Comparison of ENCODE assay signal across 1 cellular context in the genomic region with DNA sequence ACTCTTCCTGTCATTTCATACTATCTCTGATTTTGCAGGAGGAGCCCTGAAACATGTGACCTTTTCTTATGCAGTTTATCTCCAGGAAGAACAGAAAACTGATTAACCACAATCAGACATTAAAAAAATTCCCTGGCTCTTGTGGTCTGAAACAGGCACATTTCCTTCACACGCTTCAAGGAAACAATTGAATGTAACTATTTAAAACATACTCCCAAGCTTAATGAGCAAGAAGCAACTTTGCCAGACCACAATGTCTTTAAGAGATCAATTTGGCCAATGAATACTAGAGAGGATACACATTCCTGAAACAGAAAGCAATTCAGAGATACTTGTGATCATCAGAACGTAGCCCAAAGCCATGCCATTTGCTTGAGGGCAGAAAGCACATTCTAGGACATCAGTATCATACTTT.
TF ChIP-seq lines count a peak whose summit lies in the region.

No MANE protein-coding gene starts in this region.

TF ChIP-seq in GM23338, 12 proteins besides CTCF, POLR2A, EP300 and RAD21 (continued from another document):
- TF ChIP-seq, protein P1, sequence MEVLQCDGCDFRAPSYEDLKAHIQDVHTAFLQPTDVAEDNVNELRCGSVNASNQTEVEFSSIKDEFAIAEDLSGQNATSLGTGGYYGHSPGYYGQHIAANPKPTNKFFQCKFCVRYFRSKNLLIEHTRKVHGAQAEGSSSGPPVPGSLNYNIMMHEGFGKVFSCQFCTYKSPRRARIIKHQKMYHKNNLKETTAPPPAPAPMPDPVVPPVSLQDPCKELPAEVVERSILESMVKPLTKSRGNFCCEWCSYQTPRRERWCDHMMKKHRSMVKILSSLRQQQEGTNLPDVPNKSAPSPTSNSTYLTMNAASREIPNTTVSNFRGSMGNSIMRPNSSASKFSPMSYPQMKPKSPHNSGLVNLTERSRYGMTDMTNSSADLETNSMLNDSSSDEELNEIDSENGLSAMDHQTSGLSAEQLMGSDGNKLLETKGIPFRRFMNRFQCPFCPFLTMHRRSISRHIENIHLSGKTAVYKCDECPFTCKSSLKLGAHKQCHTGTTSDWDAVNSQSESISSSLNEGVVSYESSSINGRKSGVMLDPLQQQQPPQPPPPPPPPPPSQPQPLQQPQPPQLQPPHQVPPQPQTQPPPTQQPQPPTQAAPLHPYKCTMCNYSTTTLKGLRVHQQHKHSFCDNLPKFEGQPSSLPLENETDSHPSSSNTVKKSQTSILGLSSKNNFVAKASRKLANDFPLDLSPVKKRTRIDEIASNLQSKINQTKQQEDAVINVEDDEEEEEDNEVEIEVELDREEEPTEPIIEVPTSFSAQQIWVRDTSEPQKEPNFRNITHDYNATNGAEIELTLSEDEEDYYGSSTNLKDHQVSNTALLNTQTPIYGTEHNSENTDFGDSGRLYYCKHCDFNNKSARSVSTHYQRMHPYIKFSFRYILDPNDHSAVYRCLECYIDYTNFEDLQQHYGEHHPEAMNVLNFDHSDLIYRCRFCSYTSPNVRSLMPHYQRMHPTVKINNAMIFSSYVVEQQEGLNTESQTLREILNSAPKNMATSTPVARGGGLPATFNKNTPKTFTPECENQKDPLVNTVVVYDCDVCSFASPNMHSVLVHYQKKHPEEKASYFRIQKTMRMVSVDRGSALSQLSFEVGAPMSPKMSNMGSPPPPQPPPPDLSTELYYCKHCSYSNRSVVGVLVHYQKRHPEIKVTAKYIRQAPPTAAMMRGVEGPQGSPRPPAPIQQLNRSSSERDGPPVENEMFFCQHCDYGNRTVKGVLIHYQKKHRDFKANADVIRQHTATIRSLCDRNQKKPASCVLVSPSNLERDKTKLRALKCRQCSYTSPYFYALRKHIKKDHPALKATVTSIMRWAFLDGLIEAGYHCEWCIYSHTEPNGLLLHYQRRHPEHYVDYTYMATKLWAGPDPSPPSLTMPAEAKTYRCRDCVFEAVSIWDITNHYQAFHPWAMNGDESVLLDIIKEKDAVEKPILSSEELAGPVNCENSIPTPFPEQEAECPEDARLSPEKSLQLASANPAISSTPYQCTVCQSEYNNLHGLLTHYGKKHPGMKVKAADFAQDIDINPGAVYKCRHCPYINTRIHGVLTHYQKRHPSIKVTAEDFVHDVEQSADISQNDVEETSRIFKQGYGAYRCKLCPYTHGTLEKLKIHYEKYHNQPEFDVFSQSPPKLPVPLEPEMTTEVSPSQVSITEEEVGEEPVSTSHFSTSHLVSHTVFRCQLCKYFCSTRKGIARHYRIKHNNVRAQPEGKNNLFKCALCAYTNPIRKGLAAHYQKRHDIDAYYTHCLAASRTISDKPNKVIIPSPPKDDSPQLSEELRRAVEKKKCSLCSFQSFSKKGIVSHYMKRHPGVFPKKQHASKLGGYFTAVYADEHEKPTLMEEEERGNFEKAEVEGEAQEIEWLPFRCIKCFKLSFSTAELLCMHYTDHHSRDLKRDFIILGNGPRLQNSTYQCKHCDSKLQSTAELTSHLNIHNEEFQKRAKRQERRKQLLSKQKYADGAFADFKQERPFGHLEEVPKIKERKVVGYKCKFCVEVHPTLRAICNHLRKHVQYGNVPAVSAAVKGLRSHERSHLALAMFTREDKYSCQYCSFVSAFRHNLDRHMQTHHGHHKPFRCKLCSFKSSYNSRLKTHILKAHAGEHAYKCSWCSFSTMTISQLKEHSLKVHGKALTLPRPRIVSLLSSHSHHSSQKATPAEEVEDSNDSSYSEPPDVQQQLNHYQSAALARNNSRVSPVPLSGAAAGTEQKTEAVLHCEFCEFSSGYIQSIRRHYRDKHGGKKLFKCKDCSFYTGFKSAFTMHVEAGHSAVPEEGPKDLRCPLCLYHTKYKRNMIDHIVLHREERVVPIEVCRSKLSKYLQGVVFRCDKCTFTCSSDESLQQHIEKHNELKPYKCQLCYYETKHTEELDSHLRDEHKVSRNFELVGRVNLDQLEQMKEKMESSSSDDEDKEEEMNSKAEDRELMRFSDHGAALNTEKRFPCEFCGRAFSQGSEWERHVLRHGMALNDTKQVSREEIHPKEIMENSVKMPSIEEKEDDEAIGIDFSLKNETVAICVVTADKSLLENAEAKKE (CRISPR knock-in tag; IDR thresholded peaks at IDR 0.05) = no peak
- no peak for TF ChIP-seq ZNF331 (CRISPR knock-in tag; IDR thresholded peaks at IDR 0.05; ENCODE audit: low read depth)
- no peak for TF ChIP-seq CREB1 (CRISPR knock-in tag; IDR thresholded peaks at IDR 0.05; ENCODE audit: low read depth)
- TF ChIP-seq, protein P2, sequence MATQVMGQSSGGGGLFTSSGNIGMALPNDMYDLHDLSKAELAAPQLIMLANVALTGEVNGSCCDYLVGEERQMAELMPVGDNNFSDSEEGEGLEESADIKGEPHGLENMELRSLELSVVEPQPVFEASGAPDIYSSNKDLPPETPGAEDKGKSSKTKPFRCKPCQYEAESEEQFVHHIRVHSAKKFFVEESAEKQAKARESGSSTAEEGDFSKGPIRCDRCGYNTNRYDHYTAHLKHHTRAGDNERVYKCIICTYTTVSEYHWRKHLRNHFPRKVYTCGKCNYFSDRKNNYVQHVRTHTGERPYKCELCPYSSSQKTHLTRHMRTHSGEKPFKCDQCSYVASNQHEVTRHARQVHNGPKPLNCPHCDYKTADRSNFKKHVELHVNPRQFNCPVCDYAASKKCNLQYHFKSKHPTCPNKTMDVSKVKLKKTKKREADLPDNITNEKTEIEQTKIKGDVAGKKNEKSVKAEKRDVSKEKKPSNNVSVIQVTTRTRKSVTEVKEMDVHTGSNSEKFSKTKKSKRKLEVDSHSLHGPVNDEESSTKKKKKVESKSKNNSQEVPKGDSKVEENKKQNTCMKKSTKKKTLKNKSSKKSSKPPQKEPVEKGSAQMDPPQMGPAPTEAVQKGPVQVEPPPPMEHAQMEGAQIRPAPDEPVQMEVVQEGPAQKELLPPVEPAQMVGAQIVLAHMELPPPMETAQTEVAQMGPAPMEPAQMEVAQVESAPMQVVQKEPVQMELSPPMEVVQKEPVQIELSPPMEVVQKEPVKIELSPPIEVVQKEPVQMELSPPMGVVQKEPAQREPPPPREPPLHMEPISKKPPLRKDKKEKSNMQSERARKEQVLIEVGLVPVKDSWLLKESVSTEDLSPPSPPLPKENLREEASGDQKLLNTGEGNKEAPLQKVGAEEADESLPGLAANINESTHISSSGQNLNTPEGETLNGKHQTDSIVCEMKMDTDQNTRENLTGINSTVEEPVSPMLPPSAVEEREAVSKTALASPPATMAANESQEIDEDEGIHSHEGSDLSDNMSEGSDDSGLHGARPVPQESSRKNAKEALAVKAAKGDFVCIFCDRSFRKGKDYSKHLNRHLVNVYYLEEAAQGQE (IDR thresholded peaks at IDR 0.05; ENCODE audit: unreplicated experiment) = no peak
- no peak for TF ChIP-seq NANOG (IDR thresholded peaks at IDR 0.05; ENCODE audit: borderline replicate concordance)
- TF ChIP-seq POLR2AphosphoS5 (IDR thresholded peaks at IDR 0.05; ENCODE audit: low read depth) = no peak
- TF ChIP-seq ZNF114 (CRISPR knock-in tag; IDR thresholded peaks at IDR 0.05) = no peak
- no peak for TF ChIP-seq EZH2 (IDR thresholded peaks at IDR 0.05; ENCODE audit: low read depth, unreplicated experiment)
